In genomic region chr3:127135241-127136023, GRCh38 we compare ENCODE assay signal across 8 cellular contexts. TPM values are rescaled to one million over a fixed set of nuclear protein-coding genes. Genes with fewer than 3 reads are reported as not detected.
DNase-seq lines count a peak whose midpoint lies in the region; ATAC-seq and TF ChIP-seq lines count a peak whose summit lies in the region.

No MANE protein-coding gene starts in this region.

- no peaks in the 10 kb centered on the region for H3K36me3 ChIP-seq in mucosa of descending colon (ENCODE audit: low read depth)

- no peak for TF ChIP-seq CTCF in mucosa of descending colon (IDR thresholded peaks at IDR 0.05)

- no peaks in the 10 kb centered on the region for H3K9me3 Mint-ChIP-seq in activated T-cell treated with anti-CD3 and anti-CD28 coated beads, Interleukin-2, amount 50 U/mL, for 72 hours
- no peaks in the 10 kb centered on the region for H3K9me3 Mint-ChIP-seq in stimulated activated effector memory CD8-positive, alpha-beta T cell treated with anti-CD3 and anti-CD28 coated beads, Interleukin-12 subunit alpha, Interleukin-12 subunit beta, amount 100 ng/mL, for 72 hours
- no peaks in the 10 kb centered on the region for H3K9me3 Mint-ChIP-seq in effector memory CD8-positive, alpha-beta T cell

- no peaks in the 10 kb centered on the region for H3K36me3 Mint-ChIP-seq in activated T-cell treated with anti-CD3 and anti-CD28 coated beads, Interleukin-2, amount 50 U/mL, for 72 hours (ENCODE audit: insufficient read depth in 2 of 2)
- no peaks in the 10 kb centered on the region for H3K36me3 Mint-ChIP-seq in stimulated activated effector memory CD8-positive, alpha-beta T cell treated with anti-CD3 and anti-CD28 coated beads, Interleukin-12 subunit alpha, Interleukin-12 subunit beta, amount 100 ng/mL, for 72 hours
- no peaks in the 10 kb centered on the region for H3K36me3 Mint-ChIP-seq in effector memory CD8-positive, alpha-beta T cell (ENCODE audit: insufficient read depth)

- H3K9me3 ChIP-seq in right cardiac atrium (ENCODE audit: control insufficient read depth, low read length), result no peaks in the 10 kb centered on the region
- no peaks in the 10 kb centered on the region for H3K9me3 ChIP-seq in mucosa of descending colon

- peak overlapping the region; percentile 41 to 42 for H3K4me3 Mint-ChIP-seq in activated T-cell treated with anti-CD3 and anti-CD28 coated beads, Interleukin-2, amount 50 U/mL, for 72 hours
- H3K4me3 Mint-ChIP-seq in stimulated activated effector memory CD8-positive, alpha-beta T cell treated with anti-CD3 and anti-CD28 coated beads, Interleukin-12 subunit alpha, Interleukin-12 subunit beta, amount 100 ng/mL, for 72 hours, result peak overlapping the region; percentile 48
- H3K4me3 Mint-ChIP-seq in effector memory CD8-positive, alpha-beta T cell, result peak overlapping the region in 1 of 2 donors; percentile 43

- H3K27me3 ChIP-seq in right cardiac atrium (ENCODE audit: control insufficient read depth, insufficient read depth), result no peaks in the 10 kb centered on the region

- no peak overlapping the region for H3K27ac Mint-ChIP-seq in activated T-cell treated with anti-CD3 and anti-CD28 coated beads, Interleukin-2, amount 50 U/mL, for 72 hours
- no peak overlapping the region for H3K27ac Mint-ChIP-seq in stimulated activated effector memory CD8-positive, alpha-beta T cell treated with anti-CD3 and anti-CD28 coated beads, Interleukin-12 subunit alpha, Interleukin-12 subunit beta, amount 100 ng/mL, for 72 hours
- no peak overlapping the region for H3K27ac Mint-ChIP-seq in effector memory CD8-positive, alpha-beta T cell

- peaks cover 47% of the 10 kb centered on the region for H3K27me3 Mint-ChIP-seq in activated T-cell treated with anti-CD3 and anti-CD28 coated beads, Interleukin-2, amount 50 U/mL, for 72 hours (ENCODE audit: low read depth)
- peaks cover 67 to 95% of the 10 kb centered on the region in 2 donors for H3K27me3 Mint-ChIP-seq in effector memory CD8-positive, alpha-beta T cell

- no peak for ATAC-seq in activated T-cell treated with anti-CD3 and anti-CD28 coated beads, Interleukin-2, amount 50 U/mL, for 72 hours (replicated peaks in 1 of 2)
- ATAC-seq in right cardiac atrium (peak; percentile 26 to 57), mucosa of descending colon (no peak)
- ATAC-seq in stimulated activated effector memory CD8-positive, alpha-beta T cell treated with anti-CD3 and anti-CD28 coated beads, Interleukin-12 subunit alpha, Interleukin-12 subunit beta, amount 100 ng/mL, for 72 hours, result no peak
- ATAC-seq in effector memory CD8-positive, alpha-beta T cell (replicated peaks), result no peak

- H3K4me3 ChIP-seq in right cardiac atrium (ENCODE audit: low read length), result no peak overlapping the region
- H3K4me3 ChIP-seq in mucosa of descending colon, result no peak overlapping the region

- H3K27ac ChIP-seq in right cardiac atrium (ENCODE audit: low read length), result peak overlapping the region; percentile 7

- intact Hi-C loops in right cardiac atrium (cut with DNase I), result no loop called here
- intact Hi-C loops in mucosa of descending colon (cut with DNase I, micrococcal nuclease), result no loop called here

- no peaks in the 10 kb centered on the region for H3K4me1 Mint-ChIP-seq in activated T-cell treated with anti-CD3 and anti-CD28 coated beads, Interleukin-2, amount 50 U/mL, for 72 hours (ENCODE audit: low read depth)
- peaks cover 25% of the 10 kb centered on the region for H3K4me1 Mint-ChIP-seq in stimulated activated effector memory CD8-positive, alpha-beta T cell treated with anti-CD3 and anti-CD28 coated beads, Interleukin-12 subunit alpha, Interleukin-12 subunit beta, amount 100 ng/mL, for 72 hours
- H3K4me1 Mint-ChIP-seq in effector memory CD8-positive, alpha-beta T cell (ENCODE audit: low read depth in 2 of 2), result peaks cover 0 to 12% of the 10 kb centered on the region in 2 donors

- DNase-seq in DMS53 (lab: John Stamatoyannopoulos, UW), result peak; percentile 55
- no peak for DNase-seq in DMS53 treated with DMSO at 0.1 percent for 48 hours (lab: John Stamatoyannopoulos, UW; ENCODE audit: unreplicated experiment)
- DNase-seq in activated T-cell treated with anti-CD3 and anti-CD28 coated beads, Interleukin-2, amount 50 U/mL, for 72 hours, result no peak
- peak; percentile 67 to 82 (median 76) for DNase-seq in right cardiac atrium
- DNase-seq in stimulated activated effector memory CD8-positive, alpha-beta T cell treated with anti-CD3 and anti-CD28 coated beads, Interleukin-12 subunit alpha, Interleukin-12 subunit beta, amount 100 ng/mL, for 72 hours (ENCODE audit: low spot score in 2 of 2), result no peak
- DNase-seq in effector memory CD8-positive, alpha-beta T cell, result no peak
- no peak for DNase-seq in mucosa of descending colon
- DNase-seq in foreskin melanocyte, result no peak

- WGBS in right cardiac atrium, result 5% methylated on average over 58 of the region's 58 CpGs

- H3K4me1 ChIP-seq in right cardiac atrium (ENCODE audit: control insufficient read depth, insufficient read depth, low read length) (no peaks in the 10 kb centered on the region), mucosa of descending colon (ENCODE audit: low read depth) (no peaks in the 10 kb centered on the region)

RNA-seq across cellular contexts. Expression of gene PRR23E, which starts 57.5 kb away (rescaled TPM):
- not detected for total RNA-seq in activated T-cell treated with anti-CD3 and anti-CD28 coated beads, Interleukin-2, amount 50 U/mL, for 72 hours
- total RNA-seq in right cardiac atrium (not detected), mucosa of descending colon (not detected)
- polyA plus RNA-seq in right cardiac atrium, result not detected

Comparison
In these comparisons a context has a peak if more than half of its experiments do, and no peak if none do; other contexts are left out.
1. DNase-seq: peak in DMS53 (single experiment) and right cardiac atrium (3 of 3); none in DMS53 treated with DMSO at 0.1 percent for 48 hours (single experiment), activated T-cell treated with anti-CD3 and anti-CD28 coated beads, Interleukin-2, amount 50 U/mL, for 72 hours (0 of 2), stimulated activated effector memory CD8-positive, alpha-beta T cell treated with anti-CD3 and anti-CD28 coated beads, Interleukin-12 subunit alpha, Interleukin-12 subunit beta, amount 100 ng/mL, for 72 hours (0 of 2), effector memory CD8-positive, alpha-beta T cell (0 of 3), mucosa of descending colon (0 of 3) and foreskin melanocyte (single experiment).
2. ATAC-seq: peak in right cardiac atrium (2 of 2); none in activated T-cell treated with anti-CD3 and anti-CD28 coated beads, Interleukin-2, amount 50 U/mL, for 72 hours (0 of 2), stimulated activated effector memory CD8-positive, alpha-beta T cell treated with anti-CD3 and anti-CD28 coated beads, Interleukin-12 subunit alpha, Interleukin-12 subunit beta, amount 100 ng/mL, for 72 hours (single experiment), effector memory CD8-positive, alpha-beta T cell (single experiment) and mucosa of descending colon (single experiment).